21 cellular contexts compared by ENCODE assay signal in genomic region chr14:96267916-96268315, GRCh38. TPM values are rescaled to one million over a fixed set of nuclear protein-coding genes. Genes with fewer than 3 reads are reported as not detected.
DNase-seq lines count a peak whose midpoint lies in the region; ATAC-seq lines count a peak whose summit lies in the region.
"Had no signal": no experiment of that assay in that cellular context is flagged by ENCODE, and none has a peak within 500 bp of the region (broad histone marks: within the 10 kb centered on the region; RNA-seq: fewer than 3 reads in every experiment).

No MANE protein-coding gene starts in this region.

- H4K8ac ChIP-seq in neuronal stem cell (ENCODE audit: low read depth, low read length), result no peak overlapping the region

- no peak overlapping the region for H2AFZ ChIP-seq in neuronal stem cell (ENCODE audit: low read length)

- H3K9me3 ChIP-seq in muscle layer of duodenum (ENCODE audit: control insufficient read depth in 1 of 2, low read length in 2 of 2), result peaks cover 0 to 5% of the 10 kb centered on the region in 2 donors
- H3K9me3 ChIP-seq in neuronal stem cell (replicated peaks in 1 of 2; ENCODE audit: control insufficient read depth in 2 of 2, insufficient read depth in 1 of 2, low read depth in 1 of 2, low read length in 2 of 2), result no peaks in the 10 kb centered on the region

- H3K36me3 ChIP-seq in muscle layer of duodenum (ENCODE audit: control insufficient read depth in 1 of 2, insufficient read depth in 2 of 2, low read length in 2 of 2) (no peaks in the 10 kb centered on the region), neuronal stem cell (replicated peaks in 1 of 2; ENCODE audit: control insufficient read depth in 2 of 2, insufficient read depth in 2 of 2, low read length in 2 of 2) (no peaks in the 10 kb centered on the region)

- ATAC-seq in GM21447 (IDR thresholded peaks at IDR 0.05; ENCODE audit: unreplicated experiment) (no peak), GM21576 (IDR thresholded peaks at IDR 0.05; ENCODE audit: unreplicated experiment) (no peak)
- ATAC-seq: activated CD8-positive, alpha-beta T cell treated with anti-CD3 and anti-CD28 coated beads, Interleukin-2, amount 10 ng/mL, durations not matched to agents 7 days and 5 days; T-helper 17 cell had no signal

- DNase-seq in Daoy (ENCODE audit: low read depth) (peak; percentile 62), M059J (ENCODE audit: low read depth) (peak; percentile 42), epithelial cell of prostate (ENCODE audit: low read depth, low spot score) (no peak), neuronal stem cell (ENCODE audit: low spot score) (no peak)
- DNase-seq in stimulated activated naive CD4-positive, alpha-beta T cell (lab: John Stamatoyannopoulos, UW), result no peak
- DNase-seq: activated B cell treated with CpG ODN at 0.5 μM for 24 hours; activated CD8-positive, alpha-beta T cell treated with anti-CD3 and anti-CD28 coated beads, Interleukin-2, amount 10 ng/mL, durations not matched to agents 7 days and 5 days; head of caudate nucleus; immature natural killer cell; KBM-7; NK-92 treated with Interleukin-12 subunit alpha and Interleukin-12 subunit beta, amount 100 ng/mL, for 24 hours; T-helper 17 cell had no signal

- H4K91ac ChIP-seq in neuronal stem cell (ENCODE audit: low read depth, low read length, poor library complexity), result no peak overlapping the region

- no peaks in the 10 kb centered on the region for H3K27me3 ChIP-seq in muscle layer of duodenum (ENCODE audit: low read depth, low read length)
- H3K27me3 ChIP-seq in neuronal stem cell (ENCODE audit: control insufficient read depth in 3 of 3, insufficient read depth in 3 of 3, low read depth in 1 of 3, low read length in 3 of 3), result no peaks in the 10 kb centered on the region

- H3K4me1 ChIP-seq in muscle layer of duodenum (ENCODE audit: control insufficient read depth in 1 of 2, insufficient read depth in 2 of 2, low read length in 2 of 2), result peaks cover 0 to 17% of the 10 kb centered on the region in 2 donors
- H3K4me1 ChIP-seq in neuronal stem cell (ENCODE audit: control insufficient read depth in 2 of 2, insufficient read depth in 1 of 2, low read depth in 1 of 2, low read length in 2 of 2), result peaks cover 0 to 5% of the 10 kb centered on the region in 2 donors

- H3K14ac ChIP-seq in neuronal stem cell (ENCODE audit: low read length), result no peak overlapping the region

- WGBS in neuronal stem cell (ENCODE audit: extremely low coverage in 2 of 2, insufficient read length in 2 of 2, insufficient replicate concordance in 1 of 2), 2 donors, result no CpG with 5 or more reads among the region's 5 CpGs

- no peak overlapping the region for H3K18ac ChIP-seq in neuronal stem cell (ENCODE audit: low read length)

- H2BK12ac ChIP-seq in neuronal stem cell (ENCODE audit: low read length), result no peak overlapping the region

- H3K4ac ChIP-seq in neuronal stem cell (ENCODE audit: low read length), result no peak overlapping the region

- H3K27ac ChIP-seq in epithelial cell of prostate (peak overlapping the region; percentile 58), muscle layer of duodenum (ENCODE audit: low read length) (peak overlapping the region; percentile 61), neuronal stem cell (replicated peaks; ENCODE audit: low read length) (no peak overlapping the region)
- H3K27ac ChIP-seq: HL-60 had no signal

- H3K9ac ChIP-seq in neuronal stem cell (ENCODE audit: low read depth, low read length, poor library complexity), result no peak overlapping the region

- no peak overlapping the region for H2BK5ac ChIP-seq in neuronal stem cell (ENCODE audit: low read length)

- H2BK15ac ChIP-seq in neuronal stem cell (ENCODE audit: low read length), result no peak overlapping the region

- no peaks in the 10 kb centered on the region for H3K79me1 ChIP-seq in neuronal stem cell (ENCODE audit: low read depth, low read length)

- no peak overlapping the region for H2BK120ac ChIP-seq in neuronal stem cell (ENCODE audit: low read depth, low read length)

- H3K23ac ChIP-seq in neuronal stem cell (ENCODE audit: low read depth, low read length, poor library complexity), result no peak overlapping the region

- H3K4me3 ChIP-seq in muscle layer of duodenum (ENCODE audit: low read depth in 1 of 2, low read length in 2 of 2) (no peak overlapping the region), neuronal stem cell (ENCODE audit: low read length in 2 of 2) (no peak overlapping the region)
- H3K4me3 ChIP-seq: coronary artery had no signal

- no peak overlapping the region for H3K4me2 ChIP-seq in neuronal stem cell (ENCODE audit: insufficient read depth, low read length, poor library complexity, severe bottlenecking)

- H2AK5ac ChIP-seq in neuronal stem cell (ENCODE audit: low read depth, low read length), result no peak overlapping the region

RNA-seq across cellular contexts. Expression of gene BDKRB1, which starts 11.9 kb away (rescaled TPM):
- total RNA-seq in Daoy (2014; rRNA removed; shearing (Covaris generic)), result 0.97 and 1.5 TPM in 2 replicates
- 0.10 and 1.7 TPM in 2 replicates for total RNA-seq in M059J (2014; rRNA removed; shearing (Covaris generic))
- polyA plus RNA-seq in neuronal stem cell (2013, experiment 1 of 2), result 0.06 TPM
- polyA plus RNA-seq in neuronal stem cell (2013, experiment 2 of 2), result 0.10 TPM
- total RNA-seq: activated B cell treated with CpG ODN at 0.5 μM for 24 hours; activated CD8-positive, alpha-beta T cell treated with anti-CD3 and anti-CD28 coated beads, Interleukin-2, amount 10 ng/mL, durations not matched to agents 7 days and 5 days; G401; lung microvascular endothelial cell; natural killer cell treated with Interleukin-12 subunit alpha and Interleukin-12 subunit beta and Interleukin-15 and Interleukin-18, amount 100 ng/mL, for 72 hours; Right ventricle myocardium inferior; T-helper 17 cell had no signal
- polyA plus RNA-seq: immature natural killer cell had no signal

Comparison
In these comparisons a context has a peak if more than half of its experiments do, and no peak if none do; other contexts are left out.
1. DNase-seq: peak in Daoy (single experiment) and M059J (single experiment); none in epithelial cell of prostate (single experiment), neuronal stem cell (single experiment) and stimulated activated naive CD4-positive, alpha-beta T cell (0 of 6).